ENCODE assay signal across 1 cellular context in genomic region chr16:57318240-57318970, GRCh38.
TF ChIP-seq lines count a peak whose summit lies in the region.

No MANE protein-coding gene starts in this region.

TF ChIP-seq in SK-N-SH treated with all-trans-retinoic acid at 6 μM for 48 hours, 23 proteins besides CTCF, POLR2A, EP300 and RAD21 (continued from another document):
- TF ChIP-seq PATZ1 (CRISPR knock-in tag; IDR thresholded peaks at IDR 0.05; ENCODE audit: borderline replicate concordance): no peak
- TF ChIP-seq SNAI2 (CRISPR knock-in tag; IDR thresholded peaks at IDR 0.05): no peak
- TF ChIP-seq ZC3H10 (CRISPR knock-in tag; IDR thresholded peaks at IDR 0.05): no peak
- no peak for TF ChIP-seq TCF4 (CRISPR knock-in tag; IDR thresholded peaks at IDR 0.05; ENCODE audit: borderline replicate concordance)
- TF ChIP-seq, protein P1, sequence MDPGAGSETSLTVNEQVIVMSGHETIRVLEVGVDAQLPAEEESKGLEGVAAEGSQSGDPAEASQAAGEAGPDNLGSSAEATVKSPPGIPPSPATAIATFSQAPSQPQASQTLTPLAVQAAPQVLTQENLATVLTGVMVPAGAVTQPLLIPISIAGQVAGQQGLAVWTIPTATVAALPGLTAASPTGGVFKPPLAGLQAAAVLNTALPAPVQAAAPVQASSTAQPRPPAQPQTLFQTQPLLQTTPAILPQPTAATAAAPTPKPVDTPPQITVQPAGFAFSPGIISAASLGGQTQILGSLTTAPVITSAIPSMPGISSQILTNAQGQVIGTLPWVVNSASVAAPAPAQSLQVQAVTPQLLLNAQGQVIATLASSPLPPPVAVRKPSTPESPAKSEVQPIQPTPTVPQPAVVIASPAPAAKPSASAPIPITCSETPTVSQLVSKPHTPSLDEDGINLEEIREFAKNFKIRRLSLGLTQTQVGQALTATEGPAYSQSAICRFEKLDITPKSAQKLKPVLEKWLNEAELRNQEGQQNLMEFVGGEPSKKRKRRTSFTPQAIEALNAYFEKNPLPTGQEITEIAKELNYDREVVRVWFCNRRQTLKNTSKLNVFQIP (CRISPR knock-in tag; IDR thresholded peaks at IDR 0.05; ENCODE audit: borderline replicate concordance, low read depth): no peak
